Comparison of ENCODE assay signal across 11 cellular contexts in the genomic region with DNA sequence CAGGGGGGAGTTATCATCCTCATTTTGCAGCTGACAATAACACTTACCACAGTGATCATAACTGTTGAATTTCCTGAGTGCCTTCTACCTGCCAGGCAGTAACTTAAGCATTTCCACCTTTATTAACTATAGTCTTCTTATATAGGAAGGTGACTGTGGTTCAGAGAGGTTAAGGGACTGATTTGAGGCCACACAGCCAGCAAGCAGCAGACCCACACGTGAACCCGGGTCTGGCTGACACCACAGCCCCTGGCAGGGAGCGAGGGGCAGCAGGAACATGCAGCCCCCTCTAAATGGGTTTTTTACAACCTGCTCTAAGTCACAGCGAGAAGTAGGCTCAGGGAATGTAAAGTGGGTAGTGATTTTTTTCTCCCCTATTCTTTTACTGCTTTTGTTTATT.
"Had no signal": no experiment of that assay in that cellular context is flagged by ENCODE, and none has a peak within 500 bp of the region (broad histone marks: within the 10 kb centered on the region; RNA-seq: fewer than 3 reads in every experiment).

No MANE protein-coding gene starts in this region.

- H3K4me3 ChIP-seq: GM23248, GM23338, HAP-1 had no signal

- H3K4me1 ChIP-seq: HAP-1 had no signal

- H2AFZ ChIP-seq: GM23248, GM23338 had no signal

- H3K4me2 ChIP-seq: GM23338 had no signal

- FAIRE-seq: H1, H54 had no signal

- ATAC-seq: GM23338, HCT116 had no signal

- H3K36me3 ChIP-seq: HAP-1 had no signal

- H3K9ac ChIP-seq: GM23248 had no signal

- H3K27ac ChIP-seq: GM23248 had no signal

- DNase-seq: GM23248, GOT3, H7, H9, HCEC 1CT, HFFc6 had no signal
